In the genomic region with DNA sequence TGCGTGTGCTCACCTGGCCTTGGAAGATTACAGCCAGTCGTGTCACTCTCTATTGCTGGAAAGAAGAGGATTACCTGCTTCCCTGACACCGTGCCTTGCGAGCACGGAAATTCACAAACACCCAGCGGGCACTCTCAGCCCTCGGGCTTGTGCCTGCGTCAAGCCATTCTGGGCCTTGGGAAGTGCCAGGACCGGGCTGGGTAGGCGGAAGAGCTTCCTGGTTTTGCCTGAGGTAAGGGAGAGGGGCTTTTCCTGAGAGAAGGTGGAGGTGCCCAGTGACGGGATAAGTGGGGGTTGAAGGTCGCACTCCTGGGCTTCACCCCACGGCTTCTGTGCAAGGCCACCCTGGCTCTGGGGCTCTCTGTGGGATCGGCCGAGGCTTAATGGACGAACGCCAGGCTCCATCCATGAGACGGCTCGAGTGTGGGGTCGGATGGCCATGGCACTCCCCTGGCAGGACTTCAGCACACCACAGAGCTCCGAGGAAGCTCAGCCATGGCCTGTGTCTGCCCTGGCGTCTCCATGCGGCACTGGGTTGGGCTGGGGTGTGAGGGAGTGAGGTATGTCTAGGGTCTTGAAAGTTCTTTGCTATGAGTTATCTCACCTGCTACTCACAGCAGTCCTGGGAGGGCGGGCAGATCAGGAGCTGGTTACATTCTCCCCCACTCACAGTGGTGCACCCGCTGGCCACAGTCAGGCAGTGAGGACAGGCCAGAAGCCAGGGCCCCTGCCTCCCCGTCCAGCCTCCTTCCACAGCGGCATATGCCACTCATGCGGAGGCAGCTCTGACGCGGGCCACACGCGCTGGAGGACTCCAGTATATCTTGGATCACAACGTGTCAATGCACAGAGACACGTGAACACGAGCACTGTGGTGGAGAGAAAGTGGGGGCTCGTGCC, we compare ENCODE assay signal across 21 cellular contexts.
"Had no signal": no experiment of that assay in that cellular context is flagged by ENCODE, and none has a peak within 500 bp of the region (broad histone marks: within the 10 kb centered on the region; RNA-seq: fewer than 3 reads in every experiment).

No MANE protein-coding gene starts in this region.

- H3K4me3 ChIP-seq: ascending aorta, left lung, psoas muscle had no signal

- H3K4me1 ChIP-seq: ascending aorta had no signal

- H3K36me3 ChIP-seq: ascending aorta, left lung had no signal

- DNase-seq: activated CD4-positive, alpha-beta T cell treated with anti-CD3 and anti-CD28 coated beads for 48 hours; activated CD4-positive, CD25-positive, alpha-beta regulatory T cell; activated CD8-positive, alpha-beta T cell treated with anti-CD3 and anti-CD28 coated beads for 36 hours; activated naive CD4-positive, alpha-beta T cell treated with anti-CD3 and anti-CD28 coated beads, Interleukin-2, amount 10 ng/mL, durations not matched to agents 7 days and 5 days; activated naive CD8-positive, alpha-beta T cell treated with anti-CD3 and anti-CD28 coated beads, Interleukin-2, amount 50 U/mL, for 24 hours; activated T-cell treated with anti-CD3 and anti-CD28 coated beads, Interleukin-2, amount 50 U/mL, for 1 hour; cortex of kidney; erythroblast; small intestine; stimulated activated CD4-positive, alpha-beta T cell treated with anti-CD3 and anti-CD28 coated beads, Interleukin-4, amount 100 ng/mL, for 1 hour; stimulated activated naive CD8-positive, alpha-beta T cell treated with anti-CD3 and anti-CD28 coated beads, Interleukin-15, amount 100 ng/mL, for 72 hours; T-helper 1 cell; T-helper 9 cell; trophoblast cell had no signal

- ATAC-seq: activated CD8-positive, alpha-beta T cell treated with anti-CD3 and anti-CD28 coated beads for 36 hours; activated naive CD8-positive, alpha-beta T cell treated with anti-CD3 and anti-CD28 coated beads, Interleukin-2, amount 50 U/mL, for 24 hours; left lung; psoas muscle; right cardiac atrium had no signal

- H3K27me3 ChIP-seq: ascending aorta, left lung had no signal

- H3K9me3 ChIP-seq: ascending aorta, left lung, psoas muscle had no signal

- FAIRE-seq: endometrium, frontal cortex, keratinocyte, small intestine had no signal

- H3K27ac ChIP-seq: ascending aorta, left lung, psoas muscle had no signal
